In genomic region chr19:5711713-5712161, GRCh38 we compare ENCODE assay signal across 1 cellular context.
TF ChIP-seq lines count a peak whose summit lies in the region.

No MANE protein-coding gene starts in this region.

TF ChIP-seq in GM12878, 131 proteins besides CTCF, POLR2A, EP300 and RAD21:
- no peak for TF ChIP-seq POLR2AphosphoS5 (IDR thresholded peaks at IDR 0.05; ENCODE audit: low read length)
- TF ChIP-seq SREBF1 (IDR thresholded peaks at IDR 0.05; ENCODE audit: low read length), result no peak
- no peak for TF ChIP-seq NFIC (IDR thresholded peaks at IDR 0.05; ENCODE audit: low read depth, low read length)
- no peak for TF ChIP-seq ZBTB4 (CRISPR knock-in tag; IDR thresholded peaks at IDR 0.05)
- TF ChIP-seq SMC3 (IDR thresholded peaks at IDR 0.05; ENCODE audit: borderline replicate concordance, low read length), result no peak
- TF ChIP-seq HDAC2 (IDR thresholded peaks at IDR 0.05), result no peak
- TF ChIP-seq ZBTB11 (CRISPR knock-in tag; IDR thresholded peaks at IDR 0.05), result no peak
- no peak for TF ChIP-seq SUZ12 (IDR thresholded peaks at IDR 0.05; ENCODE audit: unreplicated experiment)
- no peak for TF ChIP-seq PAX5 (IDR thresholded peaks at IDR 0.05; ENCODE audit: borderline replicate concordance, low read depth, low read length)
- TF ChIP-seq RFX5 (IDR thresholded peaks at IDR 0.05; ENCODE audit: low read depth, low read length), result no peak
- TF ChIP-seq EGR1 (IDR thresholded peaks at IDR 0.05; ENCODE audit: borderline replicate concordance in 1 of 2, low read depth in 2 of 2, low read length in 2 of 2), result no peak
- no peak for TF ChIP-seq ATF3 (IDR thresholded peaks at IDR 0.05; ENCODE audit: borderline replicate concordance, extremely low read depth, low read depth, low read length)
